ENCODE assay signal across 14 cellular contexts in genomic region chr11:48093323-48093722, GRCh38.
A peak's percentile ranks its signal among the peaks of the same experiment; 100 is the strongest.
DNase-seq lines count a peak whose midpoint lies in the region; ATAC-seq and TF ChIP-seq lines count a peak whose summit lies in the region.
"Had no signal": no experiment of that assay in that cellular context is flagged by ENCODE, and none has a peak within 500 bp of the region (broad histone marks: within the 10 kb centered on the region; RNA-seq: fewer than 3 reads in every experiment).

No MANE protein-coding gene starts in this region.

- no peak overlapping the region for H3K4me3 Mint-ChIP-seq in HFFc6
- peak overlapping the region; percentile 48 for H3K4me3 Mint-ChIP-seq in activated T-helper 17 cell treated with anti-CD3 and anti-CD28 coated beads, Interleukin-2, amount 50 U/mL, for 72 hours

- H3K4me3 ChIP-seq in A673 (ENCODE audit: low read depth, low read length, poor library complexity, severe bottlenecking), result peak overlapping the region; percentile 13
- no peak overlapping the region for H3K4me3 ChIP-seq in muscle layer of duodenum (ENCODE audit: low read depth in 1 of 2, low read length in 2 of 2)
- H3K4me3 ChIP-seq: heart left ventricle, upper lobe of right lung had no signal

- BruUV-seq in A673 (replicated peaks; lab: Mats Ljungman, UMichigan), result no TSS peak

- POLR2A ChIA-PET in A673 (lab: Charles Lee; ENCODE audit: low non-redundant PET), result interaction anchor here (0.6 kb wide), 4 partner anchors 8 to 693 kb away, joined by 3 to 8 read pairs (median 4); no protein-coding TSS in a partner anchor

- intact Hi-C loops in A673 (cut with micrococcal nuclease; ENCODE audit: unreplicated experiment), result no loop called here

- no peaks in the 10 kb centered on the region for H3K9me3 ChIP-seq in A673 (ENCODE audit: low read depth, low read length, poor library complexity, severe bottlenecking)
- no peaks in the 10 kb centered on the region for H3K9me3 ChIP-seq in muscle layer of duodenum (ENCODE audit: control insufficient read depth in 1 of 2, low read length in 2 of 2)
- H3K9me3 ChIP-seq: heart left ventricle, upper lobe of right lung had no signal

- H3K9me3 Mint-ChIP-seq in HFFc6, result no peaks in the 10 kb centered on the region
- H3K9me3 Mint-ChIP-seq in activated T-helper 17 cell treated with anti-CD3 and anti-CD28 coated beads, Interleukin-2, amount 50 U/mL, for 72 hours, result no peaks in the 10 kb centered on the region

- CTCF ChIA-PET in A673 (lab: Charles Lee), result interaction anchor here (0.7 to 1.5 kb wide), 3 partner anchors 16 to 163 kb away, joined by 3 to 5 read pairs (median 4); no protein-coding TSS in a partner anchor

- no peaks in the 10 kb centered on the region for H3K36me3 ChIP-seq in A673 (ENCODE audit: insufficient read depth, low read length, poor library complexity, severe bottlenecking)
- no peaks in the 10 kb centered on the region for H3K36me3 ChIP-seq in muscle layer of duodenum (ENCODE audit: control insufficient read depth in 1 of 2, insufficient read depth in 2 of 2, low read length in 2 of 2)
- H3K36me3 ChIP-seq: heart left ventricle, upper lobe of right lung had no signal

- H3K27me3 ChIP-seq in A673 (replicated peaks; ENCODE audit: insufficient read depth, low read depth, low read length, poor library complexity) (no peaks in the 10 kb centered on the region), muscle layer of duodenum (ENCODE audit: low read depth, low read length) (no peaks in the 10 kb centered on the region)
- H3K27me3 ChIP-seq: heart left ventricle, upper lobe of right lung had no signal

- DNase-seq in A673 (ENCODE audit: low spot score) (peak; percentile 79), HFFc6 (no peak), NCI-H748 (lab: John Stamatoyannopoulos, UW; ENCODE audit: unreplicated experiment) (no peak), amygdala (lab: John Stamatoyannopoulos, UW) (no peak)
- DNase-seq: activated naive CD4-positive, alpha-beta T cell treated with anti-CD3 and anti-CD28 coated beads, Interleukin-2, amount 50 U/mL, for 16 hours; islet precursor cell; mesendoderm; stimulated activated naive CD4-positive, alpha-beta T cell treated with Interleukin-2 at 50 U/mL for 16 hours; upper lobe of right lung had no signal

- H3K4me1 Mint-ChIP-seq in HFFc6 (ENCODE audit: low read depth), result peaks cover 42% of the 10 kb centered on the region
- H3K4me1 Mint-ChIP-seq in activated T-helper 17 cell treated with anti-CD3 and anti-CD28 coated beads, Interleukin-2, amount 50 U/mL, for 72 hours, result peaks cover 38% of the 10 kb centered on the region

- no peak for TF ChIP-seq CTCF in A673 (conservative IDR thresholded peaks at IDR 0.05; ENCODE audit: low read depth, low read length)
- no peak for TF ChIP-seq CTCF in HFFc6 (IDR thresholded peaks at IDR 0.05)

- H3K27ac Mint-ChIP-seq in HFFc6, result 0 out of 2 replicates have a peak overlapping the region, but pooled peaks have one; percentile 31
- H3K27ac Mint-ChIP-seq in activated T-helper 17 cell treated with anti-CD3 and anti-CD28 coated beads, Interleukin-2, amount 50 U/mL, for 72 hours, result peak overlapping the region; percentile 34

- peak overlapping the region; percentile 1 for H3K27ac ChIP-seq in A673 (ENCODE audit: low read depth, low read length, poor library complexity, severe bottlenecking)
- peak overlapping the region; percentile 11 for H3K27ac ChIP-seq in muscle layer of duodenum (ENCODE audit: low read length)
- H3K27ac ChIP-seq: upper lobe of right lung had no signal

- H3K36me3 Mint-ChIP-seq in HFFc6 (ENCODE audit: low read depth), result no peaks in the 10 kb centered on the region
- peaks cover 10% of the 10 kb centered on the region for H3K36me3 Mint-ChIP-seq in activated T-helper 17 cell treated with anti-CD3 and anti-CD28 coated beads, Interleukin-2, amount 50 U/mL, for 72 hours (ENCODE audit: low read depth)

- no peak for ATAC-seq in activated T-helper 17 cell treated with anti-CD3 and anti-CD28 coated beads, Interleukin-2, amount 50 U/mL, for 72 hours (replicated peaks)
- ATAC-seq in HG02571 (IDR thresholded peaks at IDR 0.05; ENCODE audit: unreplicated experiment) (no peak), GM18517 (IDR thresholded peaks at IDR 0.05; ENCODE audit: unreplicated experiment) (no peak)

- H3K27me3 Mint-ChIP-seq in HFFc6 (ENCODE audit: insufficient read depth), result peaks cover 2% of the 10 kb centered on the region
- no peaks in the 10 kb centered on the region for H3K27me3 Mint-ChIP-seq in activated T-helper 17 cell treated with anti-CD3 and anti-CD28 coated beads, Interleukin-2, amount 50 U/mL, for 72 hours

- peaks cover 39% of the 10 kb centered on the region for H3K4me1 ChIP-seq in A673 (ENCODE audit: insufficient read depth, low read length, poor library complexity, severe bottlenecking)
- peaks cover 7 to 12% of the 10 kb centered on the region in 2 donors for H3K4me1 ChIP-seq in muscle layer of duodenum (ENCODE audit: control insufficient read depth in 1 of 2, insufficient read depth in 2 of 2, low read length in 2 of 2)
